In genomic region chr7:112160130-112160770, GRCh38 we compare ENCODE assay signal across 9 cellular contexts. TPM values are rescaled to one million over a fixed set of nuclear protein-coding genes. Genes with fewer than 3 reads are reported as not detected.
DNase-seq lines count a peak whose midpoint lies in the region; FAIRE-seq and TF ChIP-seq lines count a peak whose summit lies in the region.
"Had no signal": no experiment of that assay in that cellular context is flagged by ENCODE, and none has a peak within 500 bp of the region (broad histone marks: within the 10 kb centered on the region; RNA-seq: fewer than 3 reads in every experiment).

No MANE protein-coding gene starts in this region.

- H2BK120ac ChIP-seq in H1 (replicated peaks; ENCODE audit: low read depth, low read length) = no peak overlapping the region

- FAIRE-seq in H1 (lab: Jason Lieb, UNC) = no peak

- no peaks in the 10 kb centered on the region for H3K27me3 Mint-ChIP-seq in neural crest cell (ENCODE audit: low read depth)

- no peak overlapping the region for H3K4ac ChIP-seq in H1 (replicated peaks; ENCODE audit: insufficient read length, low read depth, low read length)

- H3K79me2 ChIP-seq in H1 (ENCODE audit: control insufficient read depth in 1 of 2, insufficient read depth in 2 of 2, low read length in 2 of 2) = peaks cover 0 to 42% of the 10 kb centered on the region in 2 experiments; a peak in 2 of 4 replicates

- peak overlapping the region; percentile 9 for H3K4me3 Mint-ChIP-seq in neural crest cell

- no peak overlapping the region; a peak in 2 of 4 replicates for H3K4me2 ChIP-seq in H1 (ENCODE audit: insufficient read depth in 1 of 2, low read depth in 2 of 2, low read length in 2 of 2)

- peaks cover 42% of the 10 kb centered on the region for H3K4me1 Mint-ChIP-seq in neural crest cell

- no peak overlapping the region for H4K5ac ChIP-seq in H1 (ENCODE audit: insufficient read length, low read depth, low read length)

- H3K4me3 ChIP-seq in H1 (ENCODE audit: extremely low read depth in 1 of 4, insufficient read depth in 2 of 4, low read depth in 3 of 4, low read length in 4 of 4) (no peak overlapping the region), H7 (ENCODE audit: insufficient read depth, low read depth, low read length) (no peak overlapping the region), coronary artery (no peak overlapping the region)

- H3K9ac ChIP-seq in H1 (replicated peaks in 1 of 4; ENCODE audit: extremely low read depth in 1 of 4, low read depth in 3 of 4, low read length in 3 of 4) = no peak overlapping the region

- no peak overlapping the region for H3K23ac ChIP-seq in H1 (ENCODE audit: insufficient read length)

- H3K36me3 ChIP-seq in H1 (ENCODE audit: control insufficient read depth in 2 of 4, insufficient read depth in 4 of 4, low read length in 3 of 4) = no peaks in the 10 kb centered on the region
- H3K36me3 ChIP-seq in H7 (replicated peaks; ENCODE audit: control insufficient read depth, insufficient read depth, low read length) = no peaks in the 10 kb centered on the region

- H3K79me1 ChIP-seq in H1 (ENCODE audit: low read depth, low read length) = no peaks in the 10 kb centered on the region

- TF ChIP-seq EP300 in H1 (IDR thresholded peaks at IDR 0.05; ENCODE audit: borderline replicate concordance in 1 of 2, low read depth in 2 of 2, low read length in 2 of 2) = no peak

- H4K91ac ChIP-seq in H1 (replicated peaks; ENCODE audit: insufficient read length, low read length) = no peak overlapping the region

- no peak overlapping the region for H3K27ac ChIP-seq in H1 (ENCODE audit: low read depth, low read length)
- peak overlapping the region in 1 of 2 donors; percentile 11 for H3K27ac ChIP-seq in coronary artery

- H3K27me3 ChIP-seq in H1 (replicated peaks in 1 of 4; ENCODE audit: control insufficient read depth in 3 of 4, extremely low read depth in 1 of 4, insufficient read depth in 3 of 4, low read length in 3 of 4) = no peaks in the 10 kb centered on the region
- no peaks in the 10 kb centered on the region for H3K27me3 ChIP-seq in H7 (ENCODE audit: control insufficient read depth, insufficient read depth, low read length)

- H3K27ac Mint-ChIP-seq in neural crest cell (ENCODE audit: unreplicated experiment) = no peak overlapping the region

- 0 out of 2 replicates have a peak, but pooled peaks cover 2% of the 10 kb centered on the region for H3K23me2 ChIP-seq in H1 (ENCODE audit: low read depth, low read length)

- H3K56ac ChIP-seq in H1 (replicated peaks; ENCODE audit: insufficient read length, low read depth, low read length) = no peak overlapping the region

- no peak overlapping the region for H3K14ac ChIP-seq in H1 (ENCODE audit: insufficient read length)

- H2AK5ac ChIP-seq in H1 (ENCODE audit: low read depth, low read length) = no peak overlapping the region

- POLR2A ChIA-PET in H1 (lab: Charles Lee; ENCODE audit: partially characterized antibody) = no interaction called here

- no peak overlapping the region for H2BK12ac ChIP-seq in H1 (ENCODE audit: low read depth, low read length)

- 0 out of 2 replicates have a peak overlapping the region, but pooled peaks have one; percentile 2 for H2BK5ac ChIP-seq in H1 (ENCODE audit: low read depth, low read length)

- H3K9me3 Mint-ChIP-seq in neural crest cell = no peaks in the 10 kb centered on the region

- no peak overlapping the region for H2AFZ ChIP-seq in H1 (ENCODE audit: low read length)

- no peaks in the 10 kb centered on the region for H3K36me3 Mint-ChIP-seq in neural crest cell (ENCODE audit: low read depth)

- peaks cover 3 to 26% (median 15%) of the 10 kb centered on the region in 4 experiments; a peak in 6 of 7 replicates for H3K4me1 ChIP-seq in H1 (replicated peaks in 1 of 4; ENCODE audit: control insufficient read depth in 3 of 4, insufficient read depth in 4 of 4, low read length in 3 of 4)

- H3K18ac ChIP-seq in H1 (ENCODE audit: extremely low read depth, low read length) = no peak overlapping the region

- H3K9me3 ChIP-seq in H1 (ENCODE audit: insufficient read depth in 2 of 2, low read depth in 1 of 2, low read length in 1 of 2) = no peaks in the 10 kb centered on the region

- 79% methylated on average over 2 of the region's 2 CpGs; no CpG with 5 or more reads in 1 of the 2 experiments for WGBS in H1 (ENCODE audit: extremely low coverage in 1 of 2, insufficient coverage in 1 of 2, insufficient read length in 1 of 2, insufficient replicate concordance in 2 of 2, low coverage in 1 of 2, low lambda C conversion rate in 2 of 2, missing lambda C conversion rate in 1 of 2), 2 experiments

- no peak for TF ChIP-seq POLR2A in H1 (IDR thresholded peaks at IDR 0.05; ENCODE audit: control extremely low read depth in 1 of 2, low read depth in 2 of 2, low read length in 2 of 2)

- no peak for TF ChIP-seq RAD21 in H1 (IDR thresholded peaks at IDR 0.05 in 1 of 2, conservative IDR thresholded peaks at IDR 0.05 in 1 of 2; ENCODE audit: low read depth in 2 of 2, low read length in 2 of 2)

- CTCF ChIA-PET in H1 (lab: Charles Lee; ENCODE audit: partially characterized antibody) = no interaction called here

- no peak overlapping the region for H2BK15ac ChIP-seq in H1 (ENCODE audit: low read length)

- no peak overlapping the region for H2BK20ac ChIP-seq in H1 (ENCODE audit: low read length)

- no peak overlapping the region for H4K8ac ChIP-seq in H1 (ENCODE audit: extremely low read depth, insufficient read depth, low read length)

- no peak for TF ChIP-seq CTCF in H1 (IDR thresholded peaks at IDR 0.05; ENCODE audit: control extremely low read depth in 1 of 3, insufficient read depth in 1 of 3, low read depth in 1 of 3, low read length in 3 of 3)
- no peak for TF ChIP-seq CTCF in neural crest cell (conservative IDR thresholded peaks at IDR 0.05)
- TF ChIP-seq CTCF in coronary artery (IDR thresholded peaks at IDR 0.05) = no peak

- DNase-seq in DMS53 (lab: John Stamatoyannopoulos, UW) = peak; percentile 87
- peak; percentile 45 for DNase-seq in NCI-H82 (lab: John Stamatoyannopoulos, UW)
- DNase-seq in H1 (ENCODE audit: low read depth in 1 of 2, low spot score in 2 of 2) = no peak
- no peak for DNase-seq in neural crest cell (ENCODE audit: low read depth, low spot score)
- no peak for DNase-seq in H7
- no peak for DNase-seq in GM19240 (ENCODE audit: insufficient read length, low spot score)
- DNase-seq in NCI-H524 (lab: John Stamatoyannopoulos, UW) = no peak
- DNase-seq in coronary artery (ENCODE audit: low spot score) = no peak
- DNase-seq: activated CD4-positive, alpha-beta T cell treated with anti-CD3 and anti-CD28 coated beads for 1 hour had no signal

- peaks cover 0 to 2% of the 10 kb centered on the region in 2 experiments for H4K20me1 ChIP-seq in H1 (replicated peaks in 1 of 2; ENCODE audit: control insufficient read depth in 1 of 2, insufficient read depth in 2 of 2, low read length in 2 of 2)

TF ChIP-seq in H1, 55 proteins besides CTCF, POLR2A, EP300 and RAD21 (continues in another document):
- TF ChIP-seq BCL11A (IDR thresholded peaks at IDR 0.05; ENCODE audit: low read depth in 2 of 2, low read length in 2 of 2) (no peak), RBBP5 (IDR thresholded peaks at IDR 0.05; ENCODE audit: borderline replicate concordance, low read depth, low read length) (no peak), CEBPB (IDR thresholded peaks at IDR 0.05; ENCODE audit: low read depth, low read length) (no peak), SRF (IDR thresholded peaks at IDR 0.05; ENCODE audit: low read depth, low read length) (no peak), RNF2 (IDR thresholded peaks at IDR 0.05; ENCODE audit: borderline replicate concordance, low read depth, low read length, missing control alignments, poor library complexity, severe bottlenecking) (no peak), SP2 (IDR thresholded peaks at IDR 0.05; ENCODE audit: low read length) (no peak), EZH2 (IDR thresholded peaks at IDR 0.05; ENCODE audit: low read depth, low read length, severe bottlenecking) (no peak), ATF3 (IDR thresholded peaks at IDR 0.05; ENCODE audit: insufficient read depth, low read depth, low read length) (no peak), ASH2L (IDR thresholded peaks at IDR 0.05; ENCODE audit: low read length) (no peak), BACH1 (IDR thresholded peaks at IDR 0.05; ENCODE audit: low read length) (no peak), CBX5 (IDR thresholded peaks at IDR 0.05; ENCODE audit: low read depth, low read length) (no peak), NRF1 (IDR thresholded peaks at IDR 0.05; ENCODE audit: low read depth, low read length) (no peak), SUZ12 (IDR thresholded peaks at IDR 0.05; ENCODE audit: low read length) (no peak), RFX5 (IDR thresholded peaks at IDR 0.05; ENCODE audit: borderline replicate concordance, low read depth, low read length) (no peak), CHD1 (IDR thresholded peaks at IDR 0.05; ENCODE audit: low read depth, low read length) (no peak)

RNA-seq across cellular contexts. Expression of gene DOCK4, which starts 45.9 kb away (rescaled TPM):
- 23.6 and 26.9 TPM in 2 replicates for total RNA-seq in H1 (2021; fragmentation: NEBNext Ultra II Directional; extraction: Animal tissue kit (Norgen Biotek cat#: 25700))
- 5.1 and 6.2 TPM in 2 replicates for polyA plus RNA-seq in H1 (2011; rRNA removed)
- polyA plus RNA-seq in H1 (2011; cell fraction: cytosol; rRNA removed) = 6.9 TPM
- polyA plus RNA-seq in H1 (2011; cell fraction: nucleus; rRNA removed) = 11.4 TPM
- 6.3 to 9.0 TPM (median 7.3 TPM) in 4 replicates for polyA plus RNA-seq in H1 (2012, experiment 1 of 2)
- 0.58 TPM for polyA plus RNA-seq in H1 (2012, experiment 2 of 2)
- 8.0 TPM for polyA plus RNA-seq in H1 (2013, experiment 1 of 2)
- polyA plus RNA-seq in H1 (2013, experiment 2 of 2) = 9.6 TPM
- 34.0 and 41.7 TPM in 2 replicates for polyA minus RNA-seq in H1 (2011; rRNA and poly(A)+ RNA removed)
- 10.5 TPM for polyA minus RNA-seq in H1 (2011; cell fraction: cytosol; rRNA and poly(A)+ RNA removed)
- polyA minus RNA-seq in H1 (2011; cell fraction: nucleus; rRNA and poly(A)+ RNA removed) = 72.2 TPM
- total RNA-seq in neural crest cell = 14.1 and 15.3 TPM in 2 replicates
- total RNA-seq in H7 (2014; rRNA removed; shearing (Covaris generic)) = 16.1 and 18.2 TPM in 2 replicates

RNA-seq across cellular contexts. Expression of gene ZNF277, which starts 46.2 kb away (rescaled TPM):
- total RNA-seq in H1 (2021; fragmentation: NEBNext Ultra II Directional; extraction: Animal tissue kit (Norgen Biotek cat#: 25700)) = 18.0 and 21.7 TPM in 2 replicates
- polyA plus RNA-seq in H1 (2011; rRNA removed) = 2.7 and 5.1 TPM in 2 replicates
- 9.0 TPM for polyA plus RNA-seq in H1 (2011; cell fraction: cytosol; rRNA removed)
- polyA plus RNA-seq in H1 (2011; cell fraction: nucleus; rRNA removed) = 4.6 TPM
- polyA plus RNA-seq in H1 (2012, experiment 1 of 2) = 10.8 to 14.8 TPM (median 14.3 TPM) in 4 replicates
- polyA plus RNA-seq in H1 (2012, experiment 2 of 2) = 0.85 TPM
- polyA plus RNA-seq in H1 (2013, experiment 1 of 2) = 16.5 TPM
- 14.6 TPM for polyA plus RNA-seq in H1 (2013, experiment 2 of 2)
- 12.5 and 17.0 TPM in 2 replicates for polyA minus RNA-seq in H1 (2011; rRNA and poly(A)+ RNA removed)
- polyA minus RNA-seq in H1 (2011; cell fraction: cytosol; rRNA and poly(A)+ RNA removed) = 18.2 TPM
- polyA minus RNA-seq in H1 (2011; cell fraction: nucleus; rRNA and poly(A)+ RNA removed) = 35.2 TPM
- 20.2 and 20.9 TPM in 2 replicates for total RNA-seq in neural crest cell
- total RNA-seq in H7 (2014; rRNA removed; shearing (Covaris generic)) = 29.8 and 43.3 TPM in 2 replicates

Comparison
In these comparisons a context has a peak if more than half of its experiments do, and no peak if none do; other contexts are left out.
1. DNase-seq: peak in DMS53 (single experiment) and NCI-H82 (single experiment); none in H1 (0 of 2), neural crest cell (single experiment), H7 (single experiment), GM19240 (single experiment), NCI-H524 (0 of 2) and coronary artery (single experiment).